Comparison of ENCODE assay signal across 9 cellular contexts in genomic region chr5:41695920-41696582, GRCh38.
DNase-seq lines count a peak whose midpoint lies in the region; ATAC-seq, FAIRE-seq and TF ChIP-seq lines count a peak whose summit lies in the region.
"Had no signal": no experiment of that assay in that cellular context is flagged by ENCODE, and none has a peak within 500 bp of the region (broad histone marks: within the 10 kb centered on the region; RNA-seq: fewer than 3 reads in every experiment).

No MANE protein-coding gene starts in this region.

- DNase-seq in EH (ENCODE audit: low read depth) (peak; percentile 12), HTR-8/SVneo (ENCODE audit: insufficient read length, low spot score) (no peak), AML-193 (lab: John Stamatoyannopoulos, UW) (no peak), pancreas (no peak), NCI-H2081 treated with DMSO at 0.1 percent for 48 hours (lab: John Stamatoyannopoulos, UW) (no peak)
- DNase-seq in activated CD4-positive, CD25-positive, alpha-beta regulatory T cell (lab: John Stamatoyannopoulos, UW): no peak

- ATAC-seq in GM19438 (IDR thresholded peaks at IDR 0.05; ENCODE audit: low read depth, unreplicated experiment) (peak; percentile 84), esophagus mucosa (peak; percentile 11), pancreas (no peak)

- H3K4me3 ChIP-seq in pancreas: no peak overlapping the region
- H3K4me3 ChIP-seq: skin epidermis had no signal

- no peak overlapping the region for H3K27ac ChIP-seq in pancreas
- H3K27ac ChIP-seq: skin epidermis had no signal

- FAIRE-seq in HTR-8/SVneo (lab: Jason Lieb, UNC) (peak; percentile 4), pancreas (lab: Jason Lieb, UNC) (no peak)

- intact Hi-C loops in pancreas (cut with DNase I): no loop called here

- no peaks in the 10 kb centered on the region for H3K9me3 ChIP-seq in pancreas

- no peaks in the 10 kb centered on the region for H3K27me3 ChIP-seq in pancreas

- no peaks in the 10 kb centered on the region for H3K4me1 ChIP-seq in pancreas

- TF ChIP-seq CTCF in pancreas (IDR thresholded peaks at IDR 0.05): no peak

- H3K36me3 ChIP-seq in pancreas: no peaks in the 10 kb centered on the region

- 72 to 73% methylated on average over 3 of the region's 3 CpGs for WGBS in pancreas, 2 donors

Comparison
In these comparisons a context has a peak if more than half of its experiments do, and no peak if none do; other contexts are left out.
1. ATAC-seq: peak in GM19438 (single experiment) and esophagus mucosa (single experiment); none in pancreas (0 of 4).